8 cellular contexts compared by ENCODE assay signal in the genomic region with DNA sequence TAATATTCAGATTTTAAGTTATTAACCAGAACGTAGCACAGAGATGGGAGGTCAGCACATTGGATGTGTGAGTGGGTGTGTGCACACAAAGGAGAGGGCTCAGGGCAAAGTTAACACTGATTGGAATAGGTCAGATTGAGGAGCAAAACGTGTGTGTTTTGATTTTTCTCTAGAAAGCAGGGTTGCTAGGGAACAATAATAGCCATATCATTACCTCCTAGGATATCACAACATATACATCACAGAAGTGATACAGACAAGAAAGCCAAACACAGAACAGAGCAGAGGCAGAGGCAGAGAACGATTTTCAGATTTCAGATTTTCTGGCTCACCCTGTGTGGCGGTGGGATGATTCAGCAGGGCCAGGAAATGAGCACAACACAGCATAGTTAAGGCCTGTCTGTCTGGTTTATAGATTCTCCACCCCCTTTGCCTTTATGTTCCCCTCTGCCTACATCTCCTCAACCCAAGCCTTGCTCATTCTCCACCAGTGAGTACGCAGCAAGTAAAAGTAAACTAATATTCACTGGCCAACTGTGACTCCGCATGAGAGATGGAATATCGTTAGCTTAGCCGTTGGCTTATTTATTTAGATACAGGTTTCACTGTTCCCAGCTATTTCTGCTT.
DNase-seq lines count a peak whose midpoint lies in the region; ATAC-seq and TF ChIP-seq lines count a peak whose summit lies in the region.

No MANE protein-coding gene starts in this region.

- no peak overlapping the region for H3K4ac ChIP-seq in mesenchymal stem cell (ENCODE audit: low read depth in 1 of 2, low read length in 2 of 2)

- WGBS in mesenchymal stem cell, result 6% methylated on average over 7 of the region's 8 CpGs

- H3K4me3 ChIP-seq in AG04450 (ENCODE audit: low read depth, low read length), result no peak overlapping the region; the same call in 1 of the 2 replicates
- no peak overlapping the region for H3K4me3 ChIP-seq in mesenchymal stem cell (ENCODE audit: insufficient read depth in 1 of 2, low read depth in 1 of 2, low read length in 2 of 2)

- peaks cover 1% of the 10 kb centered on the region for H3K79me1 ChIP-seq in mesenchymal stem cell (replicated peaks; ENCODE audit: low read length, poor library complexity, severe bottlenecking)

- no peak overlapping the region for H3K4me2 ChIP-seq in mesenchymal stem cell (ENCODE audit: low read length, poor library complexity, severe bottlenecking)

- no peaks in the 10 kb centered on the region for H3K9me3 Mint-ChIP-seq in activated CD8-positive, alpha-beta memory T cell treated with anti-CD3 and anti-CD28 coated beads, Interleukin-2, amount 10 ng/mL, durations not matched to agents 7 days and 5 days (ENCODE audit: low read depth)

- DNase-seq in AG04450 (ENCODE audit: low read depth, low spot score), result peak; percentile 87
- peak; percentile 86 for DNase-seq in HCEC 1CT
- peak; percentile 86 for DNase-seq in amniotic epithelial cell (ENCODE audit: low read depth)
- peak; percentile 91 for DNase-seq in mesenchymal stem cell
- no peak for DNase-seq in NCI-H82 treated with DMSO at 0.1 percent for 48 hours (lab: John Stamatoyannopoulos, UW; ENCODE audit: unreplicated experiment)
- no peak for DNase-seq in activated CD8-positive, alpha-beta memory T cell treated with anti-CD3 and anti-CD28 coated beads, Interleukin-2, amount 10 ng/mL, durations not matched to agents 7 days and 5 days

- no peak overlapping the region for H2BK5ac ChIP-seq in mesenchymal stem cell (ENCODE audit: low read depth, low read length, poor library complexity, severe bottlenecking)

- H3K14ac ChIP-seq in mesenchymal stem cell (ENCODE audit: low read length in 2 of 2), result no peak overlapping the region

- H3K27ac Mint-ChIP-seq in activated CD8-positive, alpha-beta memory T cell treated with anti-CD3 and anti-CD28 coated beads, Interleukin-2, amount 10 ng/mL, durations not matched to agents 7 days and 5 days, result no peak overlapping the region

- H2AK5ac ChIP-seq in mesenchymal stem cell (ENCODE audit: low read length, severe bottlenecking), result no peak overlapping the region

- CTCF ChIA-PET in AG04450 (lab: Charles Lee), result no interaction called here
- CTCF ChIA-PET in activated CD8-positive, alpha-beta memory T cell treated with anti-CD3 and anti-CD28 coated beads, Interleukin-2, amount 10 ng/mL, durations not matched to agents 7 days and 5 days (lab: Charles Lee), result no interaction called here

- H2AFZ ChIP-seq in mesenchymal stem cell (ENCODE audit: low read depth, low read length), result no peak overlapping the region

- no peaks in the 10 kb centered on the region for H3K27me3 ChIP-seq in AG04450 (ENCODE audit: control insufficient read depth, insufficient read depth, low read length)
- H3K27me3 ChIP-seq in mesenchymal stem cell (ENCODE audit: control insufficient read depth in 1 of 2, insufficient read depth in 1 of 2, low read length in 2 of 2), result no peaks in the 10 kb centered on the region

- H3K23ac ChIP-seq in mesenchymal stem cell (ENCODE audit: low read length in 2 of 2), result no peak overlapping the region

- no peak overlapping the region for H2BK120ac ChIP-seq in mesenchymal stem cell (ENCODE audit: low read depth, low read length)

- H3K9me3 ChIP-seq in AG04450 (ENCODE audit: control insufficient read depth, insufficient read depth, low read length), result no peaks in the 10 kb centered on the region
- H3K9me3 ChIP-seq in mesenchymal stem cell (ENCODE audit: control insufficient read depth, low read length), result no peaks in the 10 kb centered on the region

- H3K18ac ChIP-seq in mesenchymal stem cell (ENCODE audit: low read depth in 1 of 2, low read length in 2 of 2), result peak overlapping the region; percentile 4 to 64

- peaks cover 1% of the 10 kb centered on the region for H3K36me3 Mint-ChIP-seq in activated CD8-positive, alpha-beta memory T cell treated with anti-CD3 and anti-CD28 coated beads, Interleukin-2, amount 10 ng/mL, durations not matched to agents 7 days and 5 days

- peak overlapping the region; percentile 28 for H2BK15ac ChIP-seq in mesenchymal stem cell (ENCODE audit: low read depth, poor library complexity, severe bottlenecking)

- no peak overlapping the region for H4K91ac ChIP-seq in mesenchymal stem cell (ENCODE audit: low read length)

- H3K36me3 ChIP-seq in mesenchymal stem cell (ENCODE audit: control insufficient read depth in 1 of 2, insufficient read depth in 2 of 2, low read depth in 1 of 2, low read length in 2 of 2), result no peaks in the 10 kb centered on the region

- H3K4me3 Mint-ChIP-seq in activated CD8-positive, alpha-beta memory T cell treated with anti-CD3 and anti-CD28 coated beads, Interleukin-2, amount 10 ng/mL, durations not matched to agents 7 days and 5 days, result no peak overlapping the region

- no peak overlapping the region for H4K8ac ChIP-seq in mesenchymal stem cell (ENCODE audit: low read length)

- peak overlapping the region; percentile 51 to 86 for H2BK12ac ChIP-seq in mesenchymal stem cell (ENCODE audit: low read length in 2 of 2)

- ATAC-seq in HG03039 (IDR thresholded peaks at IDR 0.05; ENCODE audit: unreplicated experiment) (no peak), HG02981 (IDR thresholded peaks at IDR 0.05; ENCODE audit: unreplicated experiment) (no peak)
- no peak for ATAC-seq in activated CD8-positive, alpha-beta memory T cell treated with anti-CD3 and anti-CD28 coated beads, Interleukin-2, amount 10 ng/mL, durations not matched to agents 7 days and 5 days

- TF ChIP-seq CTCF in AG04450 (IDR thresholded peaks at IDR 0.05; ENCODE audit: low read depth, low read length), result no peak

- peak overlapping the region; percentile 64 for H3K9ac ChIP-seq in mesenchymal stem cell (ENCODE audit: low read length)

- H3K4me1 ChIP-seq in mesenchymal stem cell (ENCODE audit: control insufficient read depth, insufficient read depth, low read depth, low read length), result peaks cover 9% of the 10 kb centered on the region

- POLR2A ChIA-PET in AG04450 (lab: Yijun Ruan, JAX), result no interaction called here

- peaks cover 12% of the 10 kb centered on the region for H3K27me3 Mint-ChIP-seq in activated CD8-positive, alpha-beta memory T cell treated with anti-CD3 and anti-CD28 coated beads, Interleukin-2, amount 10 ng/mL, durations not matched to agents 7 days and 5 days

- peaks cover 6% of the 10 kb centered on the region for H3K4me1 Mint-ChIP-seq in activated CD8-positive, alpha-beta memory T cell treated with anti-CD3 and anti-CD28 coated beads, Interleukin-2, amount 10 ng/mL, durations not matched to agents 7 days and 5 days

- H3K27ac ChIP-seq in AG04450 (ENCODE audit: low read depth, low read length), result peak overlapping the region; percentile 84
- H3K27ac ChIP-seq in mesenchymal stem cell (ENCODE audit: low read length, poor library complexity, severe bottlenecking), result peak overlapping the region; percentile 81

Comparison
In these comparisons a context has a peak if more than half of its experiments do, and no peak if none do; other contexts are left out.
1. DNase-seq: peak in AG04450 (single experiment), HCEC 1CT (single experiment), amniotic epithelial cell (single experiment) and mesenchymal stem cell (single experiment); none in NCI-H82 treated with DMSO at 0.1 percent for 48 hours (single experiment) and activated CD8-positive, alpha-beta memory T cell treated with anti-CD3 and anti-CD28 coated beads, Interleukin-2, amount 10 ng/mL, durations not matched to agents 7 days and 5 days (single experiment).